Comparison of ENCODE assay signal across 14 cellular contexts in the genomic region with DNA sequence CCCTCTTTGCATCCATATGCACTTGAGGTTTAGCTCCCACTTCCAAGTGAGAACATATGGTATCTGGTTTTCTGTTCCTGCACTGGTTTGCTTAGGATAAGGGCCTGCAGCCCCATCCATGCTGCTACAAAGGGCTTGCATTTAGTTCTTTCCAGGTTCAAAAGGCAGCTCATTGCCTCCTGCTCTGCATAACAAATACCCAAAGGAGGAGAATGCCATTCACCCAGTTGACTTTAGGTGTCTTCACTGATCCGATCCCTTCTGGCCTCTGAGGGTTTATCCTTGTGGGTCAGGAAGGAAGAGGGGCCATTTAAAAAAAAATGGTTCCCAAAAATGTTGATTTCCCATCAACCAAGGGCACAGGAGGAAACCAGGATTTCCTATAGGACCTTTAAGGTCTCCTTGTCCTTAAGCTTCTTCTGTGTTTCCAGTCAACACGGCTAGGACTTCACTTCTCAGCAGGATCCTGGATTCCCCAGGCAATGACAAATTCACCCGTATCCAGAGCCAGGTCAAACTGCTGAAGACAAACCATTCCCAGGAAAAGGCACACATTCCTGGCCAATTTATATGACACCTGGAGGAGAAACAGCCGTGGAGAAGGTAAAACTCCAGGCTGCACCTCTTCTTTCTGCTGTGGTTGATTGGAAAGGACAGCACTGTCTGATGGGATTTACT.
DNase-seq lines count a peak whose midpoint lies in the region; ATAC-seq and TF ChIP-seq lines count a peak whose summit lies in the region.
"Had no signal": no experiment of that assay in that cellular context is flagged by ENCODE, and none has a peak within 500 bp of the region (broad histone marks: within the 10 kb centered on the region; RNA-seq: fewer than 3 reads in every experiment).

No MANE protein-coding gene starts in this region.

- intact Hi-C loops in posterior vena cava (cut with DNase I): no loop called here
- intact Hi-C loops in psoas muscle (cut with DNase I): no loop called here

- H3K27ac ChIP-seq in GM23338 (ENCODE audit: low read depth) (no peak overlapping the region), parathyroid adenoma (no peak overlapping the region), psoas muscle (no peak overlapping the region)
- H3K27ac ChIP-seq: C4-2B had no signal

- CTCF ChIA-PET in WTC11 (lab: Charles Lee): interaction anchor here (0.6 kb wide), 1 partner anchor 39 kb away, joined by 3 read pairs; no protein-coding TSS in a partner anchor

- H3K9me3 ChIP-seq in parathyroid adenoma (ENCODE audit: control insufficient read depth, low read length) (no peaks in the 10 kb centered on the region), MG63 (no peaks in the 10 kb centered on the region), psoas muscle (no peaks in the 10 kb centered on the region)

- H3K4me1 ChIP-seq in GM23338 (ENCODE audit: insufficient read depth) (peaks cover 12% of the 10 kb centered on the region; the same call in 1 of the 2 replicates), parathyroid adenoma (no peaks in the 10 kb centered on the region), psoas muscle (no peaks in the 10 kb centered on the region)

- peak; percentile 47 for DNase-seq in GM23338 (ENCODE audit: low spot score)
- no peak for DNase-seq in WTC11 (ENCODE audit: low spot score)
- peak; percentile 59 for DNase-seq in iPS-NIHi11 (ENCODE audit: low spot score)
- DNase-seq in MG63: no peak
- no peak for DNase-seq in posterior vena cava (ENCODE audit: low spot score)
- no peak for DNase-seq in activated naive CD4-positive, alpha-beta T cell treated with anti-CD3 and anti-CD28 coated beads, Interleukin-2, amount 50 U/mL, for 16 hours
- DNase-seq in psoas muscle: no peak
- DNase-seq: KG1, NCI-H1105 treated with DMSO at 0.1 percent for 48 hours, NCI-H187, NCI-H510A, SIG-M5 had no signal

- ATAC-seq in GM23338: peak; percentile 92
- ATAC-seq in WTC11: peak; percentile 91
- no peak for ATAC-seq in psoas muscle

- peaks cover 36% of the 10 kb centered on the region for H3K9me3 Mint-ChIP-seq in GM23338
- peaks cover 52% of the 10 kb centered on the region for H3K9me3 Mint-ChIP-seq in WTC11

- H3K27ac Mint-ChIP-seq in GM23338 (peak overlapping the region; percentile 43; the same call in 1 of the 2 replicates), WTC11 (0 out of 2 replicates have a peak overlapping the region, but pooled peaks have one; percentile 26)

- no peaks in the 10 kb centered on the region for H3F3A ChIP-seq in GM23338 (replicated peaks; ENCODE audit: low read depth)

- 69 to 75% (median 73%) methylated on average over 4 of the region's 4 CpGs for WGBS in psoas muscle, 3 donors

- TF ChIP-seq CTCF in GM23338 (conservative IDR thresholded peaks at IDR 0.05; ENCODE audit: low read depth in 2 of 2): no peak
- no peak for TF ChIP-seq CTCF in WTC11 (IDR thresholded peaks at IDR 0.05)
- TF ChIP-seq CTCF in parathyroid adenoma (IDR thresholded peaks at IDR 0.05): no peak
- no peak for TF ChIP-seq CTCF in psoas muscle (IDR thresholded peaks at IDR 0.05)

- H3K4me3 Mint-ChIP-seq in GM23338: peak overlapping the region; percentile 12; the same call in 1 of the 3 replicates
- H3K4me3 Mint-ChIP-seq in WTC11: no peak overlapping the region

- H2AFZ ChIP-seq in GM23338 (no peak overlapping the region), parathyroid adenoma (peak overlapping the region; percentile 40)

- H3K79me2 ChIP-seq in GM23338 (replicated peaks; ENCODE audit: insufficient read depth) (no peaks in the 10 kb centered on the region), parathyroid adenoma (no peaks in the 10 kb centered on the region)

- H3K36me3 Mint-ChIP-seq in GM23338 (ENCODE audit: low read depth): peaks cover 14% of the 10 kb centered on the region; the same call in 2 of the 3 replicates
- H3K36me3 Mint-ChIP-seq in WTC11: peaks cover 26% of the 10 kb centered on the region

- H4K20me1 ChIP-seq in GM23338 (replicated peaks; ENCODE audit: insufficient read depth): no peaks in the 10 kb centered on the region

- peaks cover 29% of the 10 kb centered on the region for H3K4me1 Mint-ChIP-seq in GM23338
- H3K4me1 Mint-ChIP-seq in WTC11: peaks cover 25% of the 10 kb centered on the region

- H3K36me3 ChIP-seq in GM23338 (ENCODE audit: insufficient read depth) (no peaks in the 10 kb centered on the region), parathyroid adenoma (ENCODE audit: control insufficient read depth, insufficient read depth, low read length) (no peaks in the 10 kb centered on the region), MG63 (no peaks in the 10 kb centered on the region), psoas muscle (ENCODE audit: insufficient read depth in 1 of 2, low read depth in 1 of 2) (no peaks in the 10 kb centered on the region)

- no peak overlapping the region for H3K9ac ChIP-seq in parathyroid adenoma

- H3K27me3 Mint-ChIP-seq in GM23338 (ENCODE audit: insufficient read depth, low read depth, poor library complexity) (no peaks in the 10 kb centered on the region), WTC11 (ENCODE audit: low read depth) (peaks cover 40% of the 10 kb centered on the region)

- POLR2A ChIA-PET in WTC11 (lab: Charles Lee): no interaction called here

- H3K27me3 ChIP-seq in GM23338 (ENCODE audit: insufficient read depth) (no peaks in the 10 kb centered on the region), parathyroid adenoma (ENCODE audit: control insufficient read depth, insufficient read depth, low read length) (no peaks in the 10 kb centered on the region), MG63 (0 out of 2 replicates have a peak, but pooled peaks cover 2% of the 10 kb centered on the region), psoas muscle (ENCODE audit: insufficient read depth in 3 of 3, low read length in 2 of 3) (no peaks in the 10 kb centered on the region)

- H3K4me2 ChIP-seq in GM23338 (0 out of 2 replicates have a peak overlapping the region, but pooled peaks have one; percentile 43), parathyroid adenoma (ENCODE audit: low read length) (no peak overlapping the region)

- no peaks in the 10 kb centered on the region for H3K9me2 ChIP-seq in GM23338 (ENCODE audit: insufficient read depth)

- H3K4me3 ChIP-seq in GM23338: no peak overlapping the region
- no peak overlapping the region for H3K4me3 ChIP-seq in parathyroid adenoma (ENCODE audit: low read depth, low read length)
- no peak overlapping the region for H3K4me3 ChIP-seq in MG63
- H3K4me3 ChIP-seq in psoas muscle: no peak overlapping the region

TF ChIP-seq in GM23338, 12 proteins besides CTCF, POLR2A, EP300 and RAD21 (continues in another document):
- TF ChIP-seq, protein P1, sequence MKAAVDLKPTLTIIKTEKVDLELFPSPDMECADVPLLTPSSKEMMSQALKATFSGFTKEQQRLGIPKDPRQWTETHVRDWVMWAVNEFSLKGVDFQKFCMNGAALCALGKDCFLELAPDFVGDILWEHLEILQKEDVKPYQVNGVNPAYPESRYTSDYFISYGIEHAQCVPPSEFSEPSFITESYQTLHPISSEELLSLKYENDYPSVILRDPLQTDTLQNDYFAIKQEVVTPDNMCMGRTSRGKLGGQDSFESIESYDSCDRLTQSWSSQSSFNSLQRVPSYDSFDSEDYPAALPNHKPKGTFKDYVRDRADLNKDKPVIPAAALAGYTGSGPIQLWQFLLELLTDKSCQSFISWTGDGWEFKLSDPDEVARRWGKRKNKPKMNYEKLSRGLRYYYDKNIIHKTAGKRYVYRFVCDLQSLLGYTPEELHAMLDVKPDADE (IDR thresholded peaks at IDR 0.05): no peak

TF ChIP-seq in WTC11, 78 proteins besides CTCF, POLR2A, EP300 and RAD21:
- TF ChIP-seq NFYB (CRISPR knock-in tag; conservative IDR thresholded peaks at IDR 0.05; ENCODE audit: low read depth) (no peak), ZNF121 (CRISPR knock-in tag; IDR thresholded peaks at IDR 0.05) (0 out of 2 replicates have a peak, but pooled peaks have one; percentile 3), KAT7 (CRISPR knock-in tag; IDR thresholded peaks at IDR 0.05; ENCODE audit: borderline replicate concordance) (no peak)

Comparison
In these comparisons a context has a peak if more than half of its experiments do, and no peak if none do; other contexts are left out.
1. ATAC-seq: peak in GM23338 (single experiment) and WTC11 (single experiment); none in psoas muscle (0 of 4).
2. DNase-seq: peak in GM23338 (single experiment) and iPS-NIHi11 (single experiment); none in WTC11 (single experiment), MG63 (single experiment), posterior vena cava (single experiment), activated naive CD4-positive, alpha-beta T cell treated with anti-CD3 and anti-CD28 coated beads, Interleukin-2, amount 50 U/mL, for 16 hours (single experiment) and psoas muscle (0 of 2).